Comparison of ENCODE assay signal across 15 cellular contexts in genomic region chr4:119339895-119340294, GRCh38. TPM values are rescaled to one million over a fixed set of nuclear protein-coding genes. Genes with fewer than 3 reads are reported as not detected.
"Had no signal": no experiment of that assay in that cellular context is flagged by ENCODE, and none has a peak within 500 bp of the region (broad histone marks: within the 10 kb centered on the region; RNA-seq: fewer than 3 reads in every experiment).

No MANE protein-coding gene starts in this region.

RNA-seq across cellular contexts. Expression of gene FABP2, which starts 18.0 kb away (rescaled TPM):
- total RNA-seq: activated naive CD4-positive, alpha-beta T cell treated with anti-CD3 and anti-CD28 coated beads for 36 hours; activated naive CD4-positive, alpha-beta T cell treated with anti-CD3 and anti-CD28 coated beads, Interleukin-2, amount 50 U/mL, for 72 hours; activated naive CD8-positive, alpha-beta T cell treated with anti-CD3 and anti-CD28 coated beads for 36 hours; activated T-cell treated with anti-CD3 and anti-CD28 coated beads, Interleukin-2, amount 50 U/mL, for 4 hours; activated T-cell treated with anti-CD3 and anti-CD28 coated beads, Interleukin-2, amount 50 U/mL, for 72 hours; activated T-helper 1 cell treated with anti-CD3 and anti-CD28 coated beads, Interleukin-12 subunit alpha, Interleukin-12 subunit beta, Interleukin-2, Interleukin-4 antibody, amounts not matched to agents 30 ng/mL and 10 ng/mL and 1 ng/mL, durations not matched to agents 14 hours and 24 hours and 36 hours; activated T-helper 17 cell treated with anti-CD3 and anti-CD28 coated beads, Interleukin-2, amount 50 U/mL, for 72 hours; activated T-helper 2 cell treated with anti-CD3 and anti-CD28 coated beads, Interferon-gamma antibody, Interleukin-2, Interleukin-4, amounts not matched to agents 10 μg/mL and 5 μg/mL and 100 μg/mL, durations not matched to agents 14 hours and 24 hours and 36 hours; aorta; ascending aorta; astrocyte; body of pancreas; breast epithelium; cerebellum; chondrocyte had no signal
